13 cellular contexts compared by ENCODE assay signal in the genomic region with DNA sequence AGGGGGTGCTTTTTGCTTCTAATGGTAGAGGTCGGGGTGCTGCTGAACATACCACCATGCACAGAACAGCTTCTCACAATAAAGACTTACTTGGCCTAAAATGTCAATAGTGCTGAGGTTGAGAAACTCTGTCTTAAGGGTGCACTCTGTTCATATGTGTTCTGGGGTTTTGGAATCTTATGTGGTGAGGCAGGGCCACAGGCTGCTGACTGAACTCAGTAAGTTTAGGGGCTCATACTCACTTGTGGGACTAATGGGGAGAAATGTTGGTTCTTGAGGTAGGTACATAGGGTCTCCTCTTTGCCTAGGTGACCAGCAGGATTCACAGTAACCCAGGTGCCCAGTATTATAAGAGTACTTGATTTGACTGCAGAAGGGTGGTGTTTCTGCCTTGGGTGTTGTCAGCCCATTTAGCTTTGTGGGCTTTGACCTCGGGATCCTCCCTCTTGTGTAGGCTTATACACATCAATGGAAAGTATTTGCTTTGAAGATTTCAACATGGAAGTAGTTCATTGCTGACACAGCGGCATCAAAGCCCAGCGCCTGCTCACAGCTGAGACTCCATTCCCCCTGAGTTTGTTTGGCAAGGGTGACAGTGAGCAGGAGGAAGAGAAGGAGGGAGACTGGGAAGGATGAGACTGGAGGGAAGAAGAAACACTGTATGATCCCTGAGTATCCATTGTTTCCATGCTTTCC. TPM values are rescaled to one million over a fixed set of nuclear protein-coding genes. Genes with fewer than 3 reads are reported as not detected.
A peak's percentile ranks its signal among the peaks of the same experiment; 100 is the strongest.
DNase-seq lines count a peak whose midpoint lies in the region; ATAC-seq and TF ChIP-seq lines count a peak whose summit lies in the region.
"Had no signal": no experiment of that assay in that cellular context is flagged by ENCODE, and none has a peak within 500 bp of the region (broad histone marks: within the 10 kb centered on the region; RNA-seq: fewer than 3 reads in every experiment).

No MANE protein-coding gene starts in this region.

- H3K4me1 Mint-ChIP-seq in activated CD4-positive, alpha-beta T cell treated with anti-CD3 and anti-CD28 coated beads, Interleukin-2, amount 10 ng/mL, durations not matched to agents 24 days and 14 days = peaks cover 62% of the 10 kb centered on the region

- in situ Hi-C loops in mammary epithelial cell (cut with MboI; ENCODE audit: low sequenced_read_pairs in 2 of 2) = no loop called here

- H3K36me3 ChIP-seq in breast epithelium (no peaks in the 10 kb centered on the region), mammary epithelial cell (ENCODE audit: insufficient read depth, low read length) (peaks cover 3% of the 10 kb centered on the region), colonic mucosa (no peaks in the 10 kb centered on the region), subcutaneous abdominal adipose tissue (ENCODE audit: control insufficient read depth in 5 of 5, insufficient read depth in 5 of 5, low read length in 5 of 5) (peaks cover 0 to 15% (median 4%) of the 10 kb centered on the region in 5 donors), WERI-Rb-1 (peaks cover 28% of the 10 kb centered on the region)

- intact Hi-C loops in breast epithelium (cut with DNase I; ENCODE audit: low total_unique reads) (no loop called here), mammary epithelial cell (cut with micrococcal nuclease) (no loop called here), colonic mucosa (cut with DNase I) (no loop called here)
- intact Hi-C loops in activated CD4-positive, alpha-beta T cell treated with anti-CD3 and anti-CD28 coated beads, Interleukin-2, amount 10 ng/mL, durations not matched to agents 24 days and 14 days (cut with micrococcal nuclease) = no loop called here

- H3K4me1 ChIP-seq in breast epithelium = no peaks in the 10 kb centered on the region
- no peaks in the 10 kb centered on the region for H3K4me1 ChIP-seq in mammary epithelial cell (ENCODE audit: insufficient read depth, low read length)
- no peaks in the 10 kb centered on the region for H3K4me1 ChIP-seq in colonic mucosa
- peaks cover 25 to 81% (median 77%) of the 10 kb centered on the region in 5 donors for H3K4me1 ChIP-seq in subcutaneous abdominal adipose tissue (ENCODE audit: control insufficient read depth in 5 of 5, insufficient read depth in 5 of 5, low read length in 5 of 5)

- TF ChIP-seq CTCF in breast epithelium (IDR thresholded peaks at IDR 0.05) (no peak), mammary epithelial cell (conservative IDR thresholded peaks at IDR 0.05 in 1 of 2, IDR thresholded peaks at IDR 0.05 in 1 of 2; ENCODE audit: extremely low read depth in 1 of 2, insufficient read depth in 1 of 2, low read depth in 1 of 2, low read length in 2 of 2) (no peak), colonic mucosa (IDR thresholded peaks at IDR 0.05) (no peak), WERI-Rb-1 (IDR thresholded peaks at IDR 0.05; ENCODE audit: low read depth, low read length) (no peak)

- H3K4me3 ChIP-seq in breast epithelium = no peak overlapping the region
- no peak overlapping the region for H3K4me3 ChIP-seq in mammary epithelial cell (replicated peaks in 1 of 3; ENCODE audit: insufficient read depth in 1 of 3, low read depth in 2 of 3, low read length in 3 of 3)
- no peak overlapping the region for H3K4me3 ChIP-seq in colonic mucosa
- peak overlapping the region in 1 of 5 donors; percentile 1 for H3K4me3 ChIP-seq in subcutaneous abdominal adipose tissue (ENCODE audit: low read depth in 1 of 5, low read length in 5 of 5)
- no peak overlapping the region for H3K4me3 ChIP-seq in WERI-Rb-1 (ENCODE audit: low read depth, low read length)
- H3K4me3 ChIP-seq: esophagus squamous epithelium had no signal

- no peak for DNase-seq in breast epithelium (ENCODE audit: low spot score in 2 of 2)
- no peak for DNase-seq in mammary epithelial cell
- peak; percentile 78 for DNase-seq in activated CD4-positive, alpha-beta T cell treated with anti-CD3 and anti-CD28 coated beads, Interleukin-2, amount 10 ng/mL, durations not matched to agents 24 days and 14 days
- DNase-seq in colonic mucosa = no peak
- no peak for DNase-seq in WERI-Rb-1
- no peak for DNase-seq in NCI-H345 treated with DMSO at 0.1 percent for 48 hours (lab: John Stamatoyannopoulos, UW; ENCODE audit: unreplicated experiment)
- DNase-seq: caudate nucleus, esophagus squamous epithelium, NCI-H2227 treated with DMSO at 0.1 percent for 48 hours had no signal

- H3K9me3 Mint-ChIP-seq in activated CD4-positive, alpha-beta T cell treated with anti-CD3 and anti-CD28 coated beads, Interleukin-2, amount 10 ng/mL, durations not matched to agents 24 days and 14 days = no peaks in the 10 kb centered on the region

- peak overlapping the region; percentile 54 for H3K4me3 Mint-ChIP-seq in activated CD4-positive, alpha-beta T cell treated with anti-CD3 and anti-CD28 coated beads, Interleukin-2, amount 10 ng/mL, durations not matched to agents 24 days and 14 days

- H3K27ac ChIP-seq in breast epithelium (peak overlapping the region; percentile 65 to 91), mammary epithelial cell (ENCODE audit: insufficient read depth, low read depth, low read length) (no peak overlapping the region), colonic mucosa (no peak overlapping the region), subcutaneous abdominal adipose tissue (ENCODE audit: low read depth, low read length) (peak overlapping the region; percentile 91), WERI-Rb-1 (no peak overlapping the region)

- BruUV-seq in mammary epithelial cell (replicated peaks; lab: Mats Ljungman, UMichigan) = no TSS peak

- ATAC-seq in GM21360 (IDR thresholded peaks at IDR 0.05; ENCODE audit: unreplicated experiment) = no peak
- ATAC-seq: sciatic nerve had no signal

- H3K79me2 ChIP-seq in mammary epithelial cell (ENCODE audit: insufficient read depth, low read length) = peaks cover 19% of the 10 kb centered on the region

- TF ChIP-seq POLR2A in breast epithelium (IDR thresholded peaks at IDR 0.05) = no peak

- no peak overlapping the region for H2AFZ ChIP-seq in mammary epithelial cell (ENCODE audit: low read depth, low read length)

- H4K20me1 ChIP-seq in mammary epithelial cell (ENCODE audit: insufficient read depth, low read length) = no peaks in the 10 kb centered on the region

- H3K9me3 ChIP-seq in breast epithelium = no peaks in the 10 kb centered on the region
- no peaks in the 10 kb centered on the region for H3K9me3 ChIP-seq in mammary epithelial cell (replicated peaks; ENCODE audit: insufficient read depth, low read length)
- no peaks in the 10 kb centered on the region for H3K9me3 ChIP-seq in colonic mucosa
- H3K9me3 ChIP-seq in subcutaneous abdominal adipose tissue (ENCODE audit: control insufficient read depth in 5 of 5, low read length in 5 of 5) = no peaks in the 10 kb centered on the region
- H3K9me3 ChIP-seq in WERI-Rb-1 (ENCODE audit: severe bottlenecking) = no peaks in the 10 kb centered on the region
- H3K9me3 ChIP-seq: esophagus squamous epithelium had no signal

- dilution Hi-C loops in mammary epithelial cell (cut with HindIII; ENCODE audit: low sequenced_read_pairs) = no loop called here

- H3K36me3 Mint-ChIP-seq in activated CD4-positive, alpha-beta T cell treated with anti-CD3 and anti-CD28 coated beads, Interleukin-2, amount 10 ng/mL, durations not matched to agents 24 days and 14 days (ENCODE audit: low read depth) = peaks cover 59% of the 10 kb centered on the region

- H3K9ac ChIP-seq in mammary epithelial cell (ENCODE audit: insufficient read depth, low read length) (no peak overlapping the region), colonic mucosa (ENCODE audit: low read depth in 2 of 2, low read length in 2 of 2) (peak overlapping the region; percentile 4 to 19), subcutaneous abdominal adipose tissue (ENCODE audit: low read length in 5 of 5) (peak overlapping the region in 3 of 5 donors; percentile 2 to 62 (median 19))

- H3K27ac Mint-ChIP-seq in activated CD4-positive, alpha-beta T cell treated with anti-CD3 and anti-CD28 coated beads, Interleukin-2, amount 10 ng/mL, durations not matched to agents 24 days and 14 days = peak overlapping the region; percentile 81

- no peaks in the 10 kb centered on the region for H3K27me3 ChIP-seq in breast epithelium
- no peaks in the 10 kb centered on the region for H3K27me3 ChIP-seq in mammary epithelial cell (ENCODE audit: insufficient read depth, low read length)
- no peaks in the 10 kb centered on the region for H3K27me3 ChIP-seq in colonic mucosa
- H3K27me3 ChIP-seq in subcutaneous abdominal adipose tissue (ENCODE audit: control insufficient read depth in 5 of 5, insufficient read depth in 4 of 5, low read length in 5 of 5) = no peaks in the 10 kb centered on the region
- H3K27me3 ChIP-seq in WERI-Rb-1 (ENCODE audit: insufficient read depth, low read depth, severe bottlenecking) = no peaks in the 10 kb centered on the region
- H3K27me3 ChIP-seq: esophagus squamous epithelium had no signal

- no peaks in the 10 kb centered on the region for H3K27me3 Mint-ChIP-seq in activated CD4-positive, alpha-beta T cell treated with anti-CD3 and anti-CD28 coated beads, Interleukin-2, amount 10 ng/mL, durations not matched to agents 24 days and 14 days

- H3K4me2 ChIP-seq in mammary epithelial cell (ENCODE audit: insufficient read depth, low read depth, low read length) = no peak overlapping the region

- CTCF ChIA-PET in mammary epithelial cell (lab: Charles Lee; ENCODE audit: low non-redundant PET) = no interaction called here

- WGBS in mammary epithelial cell (ENCODE audit: low coverage, missing lambda C conversion rate) = 100% methylated on average over 4 of the region's 4 CpGs

RNA-seq across cellular contexts. Expression of a gene that starts 17.2 kb away (rescaled TPM):
- total RNA-seq in breast epithelium (100 to 1,000 TPM in 1 of 3 donors, 10 to 100 TPM in 2; 43.2 to 284 (median 65.2) TPM), mammary epithelial cell (10 to 100 TPM; 27.0 to 37.1 TPM), colonic mucosa (10 to 100 TPM; 22.0 to 42.2 TPM)
- polyA plus RNA-seq in mammary epithelial cell = 19.3 TPM
- 35.1 TPM for polyA minus RNA-seq in mammary epithelial cell
- 103 and 106 TPM in 2 replicates for total RNA-seq in activated CD4-positive, alpha-beta T cell treated with anti-CD3 and anti-CD28 coated beads, Interleukin-2, amount 10 ng/mL, durations not matched to agents 24 days and 14 days

RNA-seq across cellular contexts. Expression of a gene that starts 29.2 kb away (rescaled TPM):
- total RNA-seq in breast epithelium (10 to 100 TPM; 16.4 to 18.6 (median 16.5) TPM), mammary epithelial cell (10 to 100 TPM; 11.5 to 15.6 TPM), colonic mucosa (10 to 100 TPM; 15.2 to 16.6 TPM)
- polyA plus RNA-seq in mammary epithelial cell = 6.5 TPM
- polyA minus RNA-seq in mammary epithelial cell = 3.9 TPM
- 22.3 and 27.1 TPM in 2 replicates for total RNA-seq in activated CD4-positive, alpha-beta T cell treated with anti-CD3 and anti-CD28 coated beads, Interleukin-2, amount 10 ng/mL, durations not matched to agents 24 days and 14 days

RNA-seq across cellular contexts. Expression of a gene that starts 29.3 kb away (rescaled TPM):
- total RNA-seq in breast epithelium (10 to 100 TPM; 38.4 to 53.4 (median 41.0) TPM), mammary epithelial cell (10 to 100 TPM; 31.9 to 38.3 TPM), colonic mucosa (10 to 100 TPM; 18.0 to 45.4 TPM)
- polyA plus RNA-seq in mammary epithelial cell = 35.5 TPM
- 14.6 TPM for polyA minus RNA-seq in mammary epithelial cell
- 69.7 and 72.2 TPM in 2 replicates for total RNA-seq in activated CD4-positive, alpha-beta T cell treated with anti-CD3 and anti-CD28 coated beads, Interleukin-2, amount 10 ng/mL, durations not matched to agents 24 days and 14 days

RNA-seq across cellular contexts. Expression of a gene that starts 36.3 kb away (rescaled TPM):
- total RNA-seq in breast epithelium = 10 to 100 TPM; 15.4 to 34.7 (median 19.8) TPM
- 10 to 100 TPM; 12.4 to 19.8 TPM for total RNA-seq in mammary epithelial cell
- polyA plus RNA-seq in mammary epithelial cell = 15.6 TPM
- 14.3 TPM for polyA minus RNA-seq in mammary epithelial cell
- total RNA-seq in activated CD4-positive, alpha-beta T cell treated with anti-CD3 and anti-CD28 coated beads, Interleukin-2, amount 10 ng/mL, durations not matched to agents 24 days and 14 days = 7.2 and 8.4 TPM in 2 replicates
- total RNA-seq in colonic mucosa = 10 to 100 TPM; 11.6 to 13.9 TPM

RNA-seq across cellular contexts. Expression of a gene that starts 45.6 kb away (rescaled TPM):
- total RNA-seq in breast epithelium (10 to 100 TPM in 2 of 3 donors, under 1 TPM in 1; 0.80 to 58.0 (median 26.5) TPM), mammary epithelial cell (10 to 100 TPM; 24.3 to 47.7 TPM), colonic mucosa (100 to 1,000 TPM in 1 of 2 donors, 10 to 100 TPM in 1; 76.6 to 119 TPM)
- polyA plus RNA-seq in mammary epithelial cell = 35.4 TPM
- polyA minus RNA-seq in mammary epithelial cell = 41.2 TPM
- 0.07 and 0.09 TPM in 2 replicates for total RNA-seq in activated CD4-positive, alpha-beta T cell treated with anti-CD3 and anti-CD28 coated beads, Interleukin-2, amount 10 ng/mL, durations not matched to agents 24 days and 14 days
- total RNA-seq: T-helper 2 cell treated with Interferon-gamma antibody and Interleukin-4, amounts not matched to agents 100 ng/mL and 5 ng/mL, for 36 hours had no signal

Comparison
In these comparisons a context has a peak if more than half of its experiments do, and no peak if none do; other contexts are left out.
1. H3K27ac ChIP-seq: peak in breast epithelium (2 of 2) and subcutaneous abdominal adipose tissue (single experiment); none in mammary epithelial cell (single experiment), colonic mucosa (single experiment) and WERI-Rb-1 (single experiment).